9 cellular contexts compared by ENCODE assay signal in the genomic region with DNA sequence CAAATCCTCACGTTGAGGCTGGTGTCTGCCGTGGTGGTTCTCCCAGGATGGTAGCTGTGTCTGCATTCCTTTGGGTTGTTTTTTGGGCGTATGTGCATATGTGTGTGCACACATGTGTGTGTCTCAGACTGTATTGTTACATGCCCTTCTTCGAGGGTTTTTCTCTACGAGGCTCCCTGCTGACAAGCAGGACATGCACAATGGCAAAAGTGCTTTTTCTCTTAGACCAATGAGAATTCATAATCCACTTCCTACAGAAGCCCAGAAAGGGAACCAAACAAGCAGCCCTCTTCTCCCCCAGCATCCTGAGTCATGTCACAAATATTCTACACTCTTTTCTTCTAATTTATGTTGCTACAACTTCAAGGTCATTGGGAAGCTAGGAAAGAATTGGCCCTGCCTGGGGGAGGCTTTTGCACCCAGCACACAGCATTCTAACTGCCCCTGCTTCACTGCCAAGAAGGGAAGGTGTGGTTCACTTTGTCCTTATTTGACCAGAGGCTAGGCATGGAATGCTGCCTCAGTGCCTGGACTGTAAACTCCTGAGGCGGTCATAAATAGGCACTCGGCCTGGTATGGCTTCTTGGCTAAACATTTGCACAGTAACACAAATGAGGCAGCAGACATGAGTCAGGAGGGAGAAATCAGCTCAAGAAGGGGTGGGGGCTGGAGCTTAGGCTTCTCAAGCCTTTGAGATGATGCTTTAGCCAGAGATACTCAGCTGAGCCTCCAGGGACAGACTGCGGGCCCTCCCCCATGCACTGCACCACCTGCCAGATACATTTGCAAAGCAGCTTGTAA.
A peak's percentile ranks its signal among the peaks of the same experiment; 100 is the strongest.
DNase-seq lines count a peak whose midpoint lies in the region; ATAC-seq and TF ChIP-seq lines count a peak whose summit lies in the region.
"Had no signal": no experiment of that assay in that cellular context is flagged by ENCODE, and none has a peak within 500 bp of the region (broad histone marks: within the 10 kb centered on the region; RNA-seq: fewer than 3 reads in every experiment).

No MANE protein-coding gene starts in this region.

- H3K27ac ChIP-seq in HUES48 (ENCODE audit: low read depth, low read length) = peak overlapping the region; percentile 30
- H3K27ac ChIP-seq in VCaP = peak overlapping the region; percentile 78

- CTCF ChIA-PET in activated CD4-positive, alpha-beta T cell treated with anti-CD3 and anti-CD28 coated beads, Interleukin-2, amount 10 ng/mL, durations not matched to agents 7 days and 5 days (lab: Charles Lee) = interaction anchor here (0.8 to 1.1 kb wide), 3 partner anchors 9 to 41 kb away, joined by 3 read pairs; no protein-coding TSS in a partner anchor

- H3K36me3 Mint-ChIP-seq in activated CD4-positive, alpha-beta T cell treated with anti-CD3 and anti-CD28 coated beads, Interleukin-2, amount 10 ng/mL, durations not matched to agents 7 days and 5 days (ENCODE audit: low read depth) = no peaks in the 10 kb centered on the region
- H3K36me3 Mint-ChIP-seq: activated naive CD4-positive, alpha-beta T cell treated with anti-CD3 and anti-CD28 coated beads, Interleukin-2, amount 50 U/mL, for 24 hours had no signal

- intact Hi-C loops in left ventricle myocardium superior (cut with micrococcal nuclease) = no loop called here

- no peaks in the 10 kb centered on the region for H3K9me3 ChIP-seq in HUES48 (ENCODE audit: control insufficient read depth, insufficient read depth, low read length)

- no peaks in the 10 kb centered on the region for H3K4me1 Mint-ChIP-seq in activated CD4-positive, alpha-beta T cell treated with anti-CD3 and anti-CD28 coated beads, Interleukin-2, amount 10 ng/mL, durations not matched to agents 7 days and 5 days
- H3K4me1 Mint-ChIP-seq: activated naive CD4-positive, alpha-beta T cell treated with anti-CD3 and anti-CD28 coated beads, Interleukin-2, amount 50 U/mL, for 24 hours had no signal

- no peaks in the 10 kb centered on the region for H3K27me3 ChIP-seq in HUES48 (ENCODE audit: control insufficient read depth, insufficient read depth, low read length)

- H3K4me3 ChIP-seq in AG10803 (ENCODE audit: low read length) = peak overlapping the region; percentile 0; the same call in 1 of the 2 replicates
- H3K4me3 ChIP-seq in HUES48 (ENCODE audit: low read depth, low read length) = no peak overlapping the region

- no peak overlapping the region for H3K4me3 Mint-ChIP-seq in activated CD4-positive, alpha-beta T cell treated with anti-CD3 and anti-CD28 coated beads, Interleukin-2, amount 10 ng/mL, durations not matched to agents 7 days and 5 days
- H3K4me3 Mint-ChIP-seq: activated naive CD4-positive, alpha-beta T cell treated with anti-CD3 and anti-CD28 coated beads, Interleukin-2, amount 50 U/mL, for 24 hours had no signal

- no peak overlapping the region for H3K9ac ChIP-seq in HUES48 (ENCODE audit: low read depth, low read length)

- no peak overlapping the region for H3K27ac Mint-ChIP-seq in activated CD4-positive, alpha-beta T cell treated with anti-CD3 and anti-CD28 coated beads, Interleukin-2, amount 10 ng/mL, durations not matched to agents 7 days and 5 days
- H3K27ac Mint-ChIP-seq: activated naive CD4-positive, alpha-beta T cell treated with anti-CD3 and anti-CD28 coated beads, Interleukin-2, amount 50 U/mL, for 24 hours had no signal

- H3K27me3 Mint-ChIP-seq in activated CD4-positive, alpha-beta T cell treated with anti-CD3 and anti-CD28 coated beads, Interleukin-2, amount 10 ng/mL, durations not matched to agents 7 days and 5 days = peaks cover 6% of the 10 kb centered on the region

- POLR2A ChIA-PET in activated CD4-positive, alpha-beta T cell treated with anti-CD3 and anti-CD28 coated beads, Interleukin-2, amount 10 ng/mL, durations not matched to agents 7 days and 5 days (lab: Charles Lee) = interaction anchor here (0.6 kb wide), 1 partner anchor 1574 kb away, joined by 3 read pairs; no protein-coding TSS in a partner anchor

- H3K9me3 Mint-ChIP-seq in activated CD4-positive, alpha-beta T cell treated with anti-CD3 and anti-CD28 coated beads, Interleukin-2, amount 10 ng/mL, durations not matched to agents 7 days and 5 days = peaks cover 2% of the 10 kb centered on the region
- H3K9me3 Mint-ChIP-seq: activated naive CD4-positive, alpha-beta T cell treated with anti-CD3 and anti-CD28 coated beads, Interleukin-2, amount 50 U/mL, for 24 hours had no signal

- no peaks in the 10 kb centered on the region for H3K36me3 ChIP-seq in HUES48 (ENCODE audit: control insufficient read depth, insufficient read depth, low read length)

- TF ChIP-seq CTCF in AG10803 (conservative IDR thresholded peaks at IDR 0.05; ENCODE audit: low read length) = 0 out of 2 replicates have a peak, but pooled peaks have one; percentile 18
- no peak for TF ChIP-seq CTCF in VCaP (conservative IDR thresholded peaks at IDR 0.05)

- ATAC-seq in left ventricle myocardium superior (peak; percentile 87), HG03159 (IDR thresholded peaks at IDR 0.05; ENCODE audit: unreplicated experiment) (no peak)

- peak; percentile 100 for DNase-seq in AG10803 (ENCODE audit: low read depth)
- DNase-seq in left ventricle myocardium superior = peak; percentile 44
- peak; percentile 64 for DNase-seq in smooth muscle cell of the brain vasculature (ENCODE audit: low read depth, low spot score)
- DNase-seq in activated CD4-positive, alpha-beta T cell treated with anti-CD3 and anti-CD28 coated beads, Interleukin-2, amount 10 ng/mL, durations not matched to agents 7 days and 5 days = no peak
- DNase-seq in activated CD8-positive, alpha-beta memory T cell treated with anti-CD3 and anti-CD28 coated beads, Interleukin-2, amount 50 U/mL, for 4 hours = no peak

- H3K4me1 ChIP-seq in HUES48 (ENCODE audit: control insufficient read depth, insufficient read depth, low read length) = peaks cover 27% of the 10 kb centered on the region

Comparison
In these comparisons a context has a peak if more than half of its experiments do, and no peak if none do; other contexts are left out.
1. DNase-seq: peak in AG10803 (single experiment), left ventricle myocardium superior (single experiment) and smooth muscle cell of the brain vasculature (single experiment); none in activated CD4-positive, alpha-beta T cell treated with anti-CD3 and anti-CD28 coated beads, Interleukin-2, amount 10 ng/mL, durations not matched to agents 7 days and 5 days (single experiment) and activated CD8-positive, alpha-beta memory T cell treated with anti-CD3 and anti-CD28 coated beads, Interleukin-2, amount 50 U/mL, for 4 hours (single experiment).